14 cellular contexts compared by ENCODE assay signal in genomic region chr9:353077-353476, GRCh38.
"Had no signal": no experiment of that assay in that cellular context is flagged by ENCODE, and none has a peak within 500 bp of the region (broad histone marks: within the 10 kb centered on the region; RNA-seq: fewer than 3 reads in every experiment).

No MANE protein-coding gene starts in this region.

- H3K27me3 Mint-ChIP-seq: activated B cell treated with CpG ODN at 0.5 μM for 24 hours had no signal

- H3K4me3 ChIP-seq: dorsolateral prefrontal cortex, gastroesophageal sphincter, lung, pancreas, SJCRH30 had no signal

- H3K27me3 ChIP-seq: gastroesophageal sphincter, pancreas, SJCRH30 had no signal

- H3K27ac Mint-ChIP-seq: activated T-helper 1 cell treated with anti-CD3 and anti-CD28 coated beads, Interleukin-12 subunit alpha, Interleukin-12 subunit beta, Interleukin-2, Interleukin-4 antibody, amounts not matched to agents 30 ng/mL and 10 ng/mL and 1 ng/mL, durations not matched to agents 14 hours and 24 hours and 36 hours had no signal

- H3K9me3 ChIP-seq: gastroesophageal sphincter, pancreas, SJCRH30 had no signal

- H3K4me3 Mint-ChIP-seq: activated B cell treated with CpG ODN at 0.5 μM for 24 hours; activated T-helper 1 cell treated with anti-CD3 and anti-CD28 coated beads, Interleukin-12 subunit alpha, Interleukin-12 subunit beta, Interleukin-2, Interleukin-4 antibody, amounts not matched to agents 30 ng/mL and 10 ng/mL and 1 ng/mL, durations not matched to agents 14 hours and 24 hours and 36 hours had no signal

- H3K27ac ChIP-seq: pancreas, SJCRH30 had no signal

- ATAC-seq: gastroesophageal sphincter; stimulated activated naive CD8-positive, alpha-beta T cell treated with anti-CD3 and anti-CD28 coated beads, Interleukin-15, Interleukin-2, amounts not matched to agents 100 U/mL and 50 U/mL, for 24 hours had no signal

- DNase-seq: activated B cell treated with CpG ODN at 0.5 μM for 24 hours; activated naive CD4-positive, alpha-beta T cell; dorsolateral prefrontal cortex; erythroblast; midbrain; pancreas; SJCRH30; stimulated activated CD4-positive, alpha-beta T cell treated with anti-CD3 and anti-CD28 coated beads, Interleukin-4, amount 100 ng/mL, for 1 hour; stimulated activated naive CD8-positive, alpha-beta T cell treated with anti-CD3 and anti-CD28 coated beads, Interleukin-15, Interleukin-2, amounts not matched to agents 100 U/mL and 50 U/mL, for 24 hours; T-helper 2 cell; trophoblast cell had no signal

- H3K9me3 Mint-ChIP-seq: activated B cell treated with CpG ODN at 0.5 μM for 24 hours; activated T-helper 1 cell treated with anti-CD3 and anti-CD28 coated beads, Interleukin-12 subunit alpha, Interleukin-12 subunit beta, Interleukin-2, Interleukin-4 antibody, amounts not matched to agents 30 ng/mL and 10 ng/mL and 1 ng/mL, durations not matched to agents 14 hours and 24 hours and 36 hours had no signal

- H3K36me3 ChIP-seq: pancreas, SJCRH30 had no signal
